Comparison of ENCODE assay signal across 15 cellular contexts in genomic region chr17:17080181-17080631, GRCh38. TPM values are rescaled to one million over a fixed set of nuclear protein-coding genes. Genes with fewer than 3 reads are reported as not detected.
A peak's percentile ranks its signal among the peaks of the same experiment; 100 is the strongest.
DNase-seq lines count a peak whose midpoint lies in the region; ATAC-seq and TF ChIP-seq lines count a peak whose summit lies in the region.
"Had no signal": no experiment of that assay in that cellular context is flagged by ENCODE, and none has a peak within 500 bp of the region (broad histone marks: within the 10 kb centered on the region; RNA-seq: fewer than 3 reads in every experiment).

No MANE protein-coding gene starts in this region.

- TF ChIP-seq CTCF in H9 (conservative IDR thresholded peaks at IDR 0.05) = no peak
- TF ChIP-seq CTCF in chondrocyte (IDR thresholded peaks at IDR 0.05) = no peak
- no peak for TF ChIP-seq CTCF in sigmoid colon (IDR thresholded peaks at IDR 0.05)

- no peak overlapping the region for H2BK12ac ChIP-seq in H9 (ENCODE audit: insufficient read length, low read depth, low read length)

- no peak overlapping the region for H3T11ph ChIP-seq in H9 (ENCODE audit: low read length)

- H3K18ac ChIP-seq in H9 (ENCODE audit: insufficient read length, low read depth, low read length) = no peak overlapping the region

- no peak overlapping the region for H3K4ac ChIP-seq in H9 (ENCODE audit: low read depth, low read length)

- WGBS in H9 (ENCODE audit: extremely low coverage, insufficient read length, low lambda C conversion rate) = no CpG with 5 or more reads among the region's 3 CpGs
- 54 to 78% methylated on average over 3 of the region's 3 CpGs for WGBS in sigmoid colon, 2 donors

- H2BK20ac ChIP-seq in H9 (ENCODE audit: low read depth, low read length, poor library complexity, severe bottlenecking) = no peak overlapping the region

- H3K27ac Mint-ChIP-seq in H9 (peak overlapping the region in 2 of 3 experiments; percentile 61 to 86; a peak in 1 of 7 replicates), chondrocyte (ENCODE audit: unreplicated experiment) (no peak overlapping the region)
- H3K27ac Mint-ChIP-seq: activated CD8-positive, alpha-beta T cell treated with anti-CD3 and anti-CD28 coated beads, Interleukin-2, amount 10 ng/mL, durations not matched to agents 7 days and 5 days; mesothelial cell of epicardium had no signal

- no peak overlapping the region for H3K4me3 ChIP-seq in sigmoid colon
- H3K4me3 ChIP-seq: adrenal gland had no signal

- H4K5ac ChIP-seq in H9 (ENCODE audit: insufficient read length, low read depth, low read length) = no peak overlapping the region

- H3K79me2 ChIP-seq in H9 (ENCODE audit: insufficient read depth, low read length) = no peaks in the 10 kb centered on the region

- H3K23me2 ChIP-seq in H9 (ENCODE audit: insufficient read length, low read depth, low read length, poor library complexity, severe bottlenecking) = no peaks in the 10 kb centered on the region

- no peak overlapping the region for H4K91ac ChIP-seq in H9 (ENCODE audit: insufficient read length, low read depth, low read length)

- H2AFZ ChIP-seq in H9 (ENCODE audit: low read length) = no peak overlapping the region

- H4K20me1 ChIP-seq in H9 (ENCODE audit: control insufficient read depth, insufficient read depth, insufficient read length) = no peaks in the 10 kb centered on the region

- H3K4me1 ChIP-seq in H9 (ENCODE audit: insufficient read depth, low read length) (no peaks in the 10 kb centered on the region), sigmoid colon (peaks cover 0 to 61% (median 50%) of the 10 kb centered on the region in 4 donors)

- peaks cover 3% of the 10 kb centered on the region for H3K79me1 ChIP-seq in H9 (ENCODE audit: insufficient read depth, low read depth, low read length, poor library complexity, severe bottlenecking)

- H3K27me3 Mint-ChIP-seq in H9 (ENCODE audit: low read depth) = no peaks in the 10 kb centered on the region
- H3K27me3 Mint-ChIP-seq in chondrocyte (ENCODE audit: low read depth) = no peaks in the 10 kb centered on the region
- H3K27me3 Mint-ChIP-seq: stimulated activated memory B cell treated with anti-CD40 and anti-IgM and Interleukin-4, amounts not matched to agents 10 μg/mL and 1 μg/mL and 100 μg/mL, for 72 hours had no signal

- H3K9me3 ChIP-seq in H9 (ENCODE audit: control insufficient read depth, low read depth, low read length) (no peaks in the 10 kb centered on the region), sigmoid colon (no peaks in the 10 kb centered on the region)
- H3K9me3 ChIP-seq: adrenal gland had no signal

- no peak overlapping the region for H2BK5ac ChIP-seq in H9 (ENCODE audit: insufficient read length, low read length)

- no peak overlapping the region for H4K8ac ChIP-seq in H9 (replicated peaks; ENCODE audit: insufficient read length, low read depth, low read length)

- H2AK5ac ChIP-seq in H9 (ENCODE audit: insufficient read length, low read length) = no peak overlapping the region

- no peak overlapping the region for H3K4me2 ChIP-seq in H9 (ENCODE audit: insufficient read depth, insufficient read length, low read length)

- TF ChIP-seq POLR2A in sigmoid colon (IDR thresholded peaks at IDR 0.05) = no peak

- H3K36me3 Mint-ChIP-seq in H9 (ENCODE audit: insufficient read depth in 1 of 3, low read depth in 3 of 3) = peaks cover 3 to 46% (median 19%) of the 10 kb centered on the region in 3 experiments
- peaks cover 22% of the 10 kb centered on the region for H3K36me3 Mint-ChIP-seq in chondrocyte (ENCODE audit: low read depth)

- no peak overlapping the region for H3K9ac ChIP-seq in H9 (ENCODE audit: extremely low read depth, insufficient read length, low read length)

- H3K9me3 Mint-ChIP-seq in H9 (no peaks in the 10 kb centered on the region), chondrocyte (ENCODE audit: low read depth) (no peaks in the 10 kb centered on the region)
- H3K9me3 Mint-ChIP-seq: CD8-positive, alpha-beta T cell; mesothelial cell of epicardium; stimulated activated memory B cell treated with anti-CD40 and anti-IgM and Interleukin-4, amounts not matched to agents 10 μg/mL and 1 μg/mL and 100 μg/mL, for 72 hours had no signal

- no peak for ATAC-seq in HG03108 (IDR thresholded peaks at IDR 0.05; ENCODE audit: unreplicated experiment)
- ATAC-seq: activated CD8-positive, alpha-beta T cell treated with anti-CD3 and anti-CD28 coated beads, Interleukin-2, amount 10 ng/mL, durations not matched to agents 7 days and 5 days; CD8-positive, alpha-beta T cell; stimulated activated memory B cell treated with anti-CD40 and anti-IgM and Interleukin-4, amounts not matched to agents 10 μg/mL and 1 μg/mL and 100 μg/mL, for 72 hours had no signal

- no peak overlapping the region for H3K56ac ChIP-seq in H9 (ENCODE audit: insufficient read length, low read depth, low read length)

- peaks cover 0 to 29% (median 8%) of the 10 kb centered on the region in 4 donors for H3K36me3 ChIP-seq in sigmoid colon

- no peak overlapping the region; the same call in 1 of the 2 replicates for H3K14ac ChIP-seq in H9 (ENCODE audit: insufficient read depth, low read length)

- DNase-seq in H9 (no peak), chondrocyte (ENCODE audit: low spot score) (peak; percentile 30), islet precursor cell (peak; percentile 50), sigmoid colon (peak; percentile 55), NCI-H2107 treated with DMSO at 0.1 percent for 48 hours (lab: John Stamatoyannopoulos, UW; ENCODE audit: unreplicated experiment) (no peak), NCI-H1105 treated with DMSO at 0.1 percent for 48 hours (lab: John Stamatoyannopoulos, UW) (no peak), ureter (ENCODE audit: low spot score) (no peak)
- DNase-seq: activated CD8-positive, alpha-beta T cell treated with anti-CD3 and anti-CD28 coated beads, Interleukin-2, amount 10 ng/mL, durations not matched to agents 7 days and 5 days; CD8-positive, alpha-beta T cell; NCI-H1092 treated with DMSO at 0.1 percent for 48 hours; NCI-H748 treated with DMSO at 0.1 percent for 48 hours had no signal

- H3K4me3 Mint-ChIP-seq in H9 (no peak overlapping the region), chondrocyte (ENCODE audit: unreplicated experiment) (no peak overlapping the region)
- H3K4me3 Mint-ChIP-seq: activated CD8-positive, alpha-beta T cell treated with anti-CD3 and anti-CD28 coated beads, Interleukin-2, amount 10 ng/mL, durations not matched to agents 7 days and 5 days; CD8-positive, alpha-beta T cell; mesothelial cell of epicardium; stimulated activated memory B cell treated with anti-CD40 and anti-IgM and Interleukin-4, amounts not matched to agents 10 μg/mL and 1 μg/mL and 100 μg/mL, for 72 hours had no signal

- no peak for TF ChIP-seq EP300 in sigmoid colon (IDR thresholded peaks at IDR 0.05)

- H3K27me3 ChIP-seq in H9 (ENCODE audit: insufficient read depth, low read length) (no peaks in the 10 kb centered on the region), sigmoid colon (no peaks in the 10 kb centered on the region)
- H3K27me3 ChIP-seq: adrenal gland had no signal

- H2BK15ac ChIP-seq in H9 (ENCODE audit: low read depth, low read length) = no peak overlapping the region

- no peak overlapping the region for H2BK120ac ChIP-seq in H9 (ENCODE audit: low read depth, low read length, poor library complexity, severe bottlenecking)

- H3K23ac ChIP-seq in H9 (ENCODE audit: insufficient read length, low read depth, low read length) = no peak overlapping the region

- H3K27ac ChIP-seq in H9 (ENCODE audit: insufficient read length, low read depth, low read length) = no peak overlapping the region
- peak overlapping the region in 2 of 4 donors; percentile 44 to 53 for H3K27ac ChIP-seq in sigmoid colon

- H3K4me1 Mint-ChIP-seq in H9 (peaks cover 4 to 9% of the 10 kb centered on the region in 2 experiments), chondrocyte (ENCODE audit: low read depth) (peaks cover 51% of the 10 kb centered on the region)

- intact Hi-C loops in sigmoid colon (cut with DNase I) = no loop called here

RNA-seq across cellular contexts. Expression of gene MPRIP, which starts 37.9 kb away (rescaled TPM):
- 129 and 132 TPM in 2 replicates for total RNA-seq in H9 (2021)
- total RNA-seq in chondrocyte = 197 to 352 TPM (median 345 TPM) in 3 replicates
- 100 to 1,000 TPM in 1 of 4 donors, 10 to 100 TPM in 3; 59.6 to 101 (median 80.4) TPM for total RNA-seq in sigmoid colon
- 100 to 1,000 TPM in 1 of 3 donors, 10 to 100 TPM in 2; 43.2 to 113 (median 67.9) TPM for polyA plus RNA-seq in sigmoid colon
- total RNA-seq in ureter = 423 TPM

Comparison
In these comparisons a context has a peak if more than half of its experiments do, and no peak if none do; other contexts are left out.
1. DNase-seq: peak in chondrocyte (single experiment), islet precursor cell (single experiment) and sigmoid colon (single experiment); none in H9 (single experiment), NCI-H2107 treated with DMSO at 0.1 percent for 48 hours (single experiment), NCI-H1105 treated with DMSO at 0.1 percent for 48 hours (single experiment) and ureter (single experiment).